2 cellular contexts compared by ENCODE assay signal in genomic region chr20:4326194-4327065, GRCh38.
A peak's percentile ranks its signal among the peaks of the same experiment; 100 is the strongest.
TF ChIP-seq lines count a peak whose summit lies in the region.

No MANE protein-coding gene starts in this region.

TF ChIP-seq in IMR-90, 13 proteins besides CTCF, POLR2A, EP300 and RAD21:
- no peak for TF ChIP-seq NFE2L2 (IDR thresholded peaks at IDR 0.05; ENCODE audit: low read depth, low read length)
- TF ChIP-seq SMC3 (IDR thresholded peaks at IDR 0.05; ENCODE audit: low read depth, low read length): no peak
- TF ChIP-seq CHD1 (IDR thresholded peaks at IDR 0.05; ENCODE audit: low read depth, low read length): no peak

TF ChIP-seq in K562, 482 proteins besides CTCF, POLR2A, EP300 and RAD21:
- TF ChIP-seq ZNF347 (CRISPR knock-in tag; IDR thresholded peaks at IDR 0.05; ENCODE audit: low read depth): no peak
- TF ChIP-seq ZFX (CRISPR knock-in tag; IDR thresholded peaks at IDR 0.05): no peak
- peak; percentile 14 for TF ChIP-seq RBM25 (IDR thresholded peaks at IDR 0.05; ENCODE audit: low read depth, low read length, severe bottlenecking)
- no peak for TF ChIP-seq CHCHD3 (CRISPR knock-in tag; IDR thresholded peaks at IDR 0.05)
- TF ChIP-seq ZNF175 (CRISPR knock-in tag; IDR thresholded peaks at IDR 0.05; ENCODE audit: low read depth): no peak
- no peak for TF ChIP-seq MAFF (IDR thresholded peaks at IDR 0.05; ENCODE audit: low read length)
- no peak for TF ChIP-seq CREB5 (CRISPR knock-in tag; IDR thresholded peaks at IDR 0.05)
